17 cellular contexts compared by ENCODE assay signal in the genomic region with DNA sequence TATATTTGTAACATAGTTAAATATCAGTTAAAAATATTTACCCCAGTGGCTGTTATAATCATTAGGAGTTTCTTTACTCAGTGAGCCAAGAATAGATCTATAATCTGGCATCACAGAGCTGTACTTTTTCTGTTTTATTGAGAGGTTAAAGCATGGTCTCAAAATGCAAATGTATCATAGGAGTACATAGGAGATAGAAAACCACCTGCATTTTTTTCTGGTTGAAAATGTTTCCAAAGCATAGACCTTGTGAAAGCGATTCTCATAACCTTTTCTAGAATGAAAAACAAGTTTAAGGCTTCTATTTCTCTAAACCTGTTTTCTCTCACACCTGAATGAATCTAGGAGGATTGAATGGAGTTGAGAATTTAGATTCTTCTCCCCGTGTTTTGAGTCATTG. TPM values are rescaled to one million over a fixed set of nuclear protein-coding genes. Genes with fewer than 3 reads are reported as not detected.
DNase-seq lines count a peak whose midpoint lies in the region; ATAC-seq and TF ChIP-seq lines count a peak whose summit lies in the region.
"Had no signal": no experiment of that assay in that cellular context is flagged by ENCODE, and none has a peak within 500 bp of the region (broad histone marks: within the 10 kb centered on the region; RNA-seq: fewer than 3 reads in every experiment).

No MANE protein-coding gene starts in this region.

- intact Hi-C loops in upper lobe of right lung (cut with DNase I) = no loop called here

- no peaks in the 10 kb centered on the region for H3K36me3 ChIP-seq in upper lobe of right lung
- H3K36me3 ChIP-seq: gastroesophageal sphincter, SJCRH30, tibial nerve had no signal

- H3K4me3 Mint-ChIP-seq in glutamatergic neuron (ENCODE audit: unreplicated experiment) (no peak overlapping the region), mesothelial cell of epicardium (no peak overlapping the region)
- H3K4me3 Mint-ChIP-seq: nephron had no signal

- H3K9me3 ChIP-seq in upper lobe of right lung = no peaks in the 10 kb centered on the region
- H3K9me3 ChIP-seq: A549, gastroesophageal sphincter, SJCRH30, tibial nerve had no signal

- ATAC-seq in GM18498 (IDR thresholded peaks at IDR 0.05; ENCODE audit: unreplicated experiment) (peak; percentile 93), GM19438 (IDR thresholded peaks at IDR 0.05; ENCODE audit: low read depth, unreplicated experiment) (peak; percentile 88), HG02759 (IDR thresholded peaks at IDR 0.05; ENCODE audit: unreplicated experiment) (peak; percentile 84), HG03354 (IDR thresholded peaks at IDR 0.05; ENCODE audit: poor library complexity, severe bottlenecking, unreplicated experiment) (peak; percentile 95), upper lobe of right lung (no peak)
- ATAC-seq: A549, gastroesophageal sphincter had no signal

- H3K4me3 ChIP-seq in upper lobe of right lung = no peak overlapping the region
- H3K4me3 ChIP-seq: A549, gastroesophageal sphincter, SJCRH30, tibial nerve had no signal

- H3K36me3 Mint-ChIP-seq in glutamatergic neuron (ENCODE audit: unreplicated experiment) = no peaks in the 10 kb centered on the region
- peaks cover 3% of the 10 kb centered on the region for H3K36me3 Mint-ChIP-seq in mesothelial cell of epicardium

- DNase-seq in glutamatergic neuron (no peak), caudate nucleus (lab: John Stamatoyannopoulos, UW) (no peak), upper lobe of right lung (no peak), mesothelial cell of epicardium (ENCODE audit: low spot score in 2 of 2, unreplicated experiment in 2 of 2) (no peak)
- DNase-seq: activated T-cell treated with anti-CD3 and anti-CD28 coated beads, Interleukin-2, amount 50 U/mL, for 1 hour; effector memory CD4-positive, alpha-beta T cell; NCI-H1105; NCI-H510A treated with DMSO at 0.1 percent for 48 hours; SJCRH30 had no signal

- TF ChIP-seq CTCF in glutamatergic neuron (IDR thresholded peaks at IDR 0.05; ENCODE audit: partially characterized antibody, unreplicated experiment) = no peak
- no peak for TF ChIP-seq CTCF in upper lobe of right lung (IDR thresholded peaks at IDR 0.05)
- no peak for TF ChIP-seq CTCF in mesothelial cell of epicardium (IDR thresholded peaks at IDR 0.05; ENCODE audit: unreplicated experiment)

- H3K27ac ChIP-seq in caudate nucleus (ENCODE audit: low read depth, low read length) (no peak overlapping the region), upper lobe of right lung (no peak overlapping the region)
- H3K27ac ChIP-seq: A549, gastroesophageal sphincter, SJCRH30, tibial nerve had no signal

- H3K27me3 ChIP-seq in upper lobe of right lung = no peaks in the 10 kb centered on the region
- H3K27me3 ChIP-seq: gastroesophageal sphincter, SJCRH30, tibial nerve had no signal

- no peaks in the 10 kb centered on the region for H3K27me3 Mint-ChIP-seq in glutamatergic neuron (ENCODE audit: unreplicated experiment)
- no peaks in the 10 kb centered on the region for H3K27me3 Mint-ChIP-seq in mesothelial cell of epicardium (ENCODE audit: low read depth)

- no peak overlapping the region for H3K27ac Mint-ChIP-seq in glutamatergic neuron (ENCODE audit: unreplicated experiment)
- H3K27ac Mint-ChIP-seq in mesothelial cell of epicardium = no peak overlapping the region
- H3K27ac Mint-ChIP-seq: nephron had no signal

- H3K4me1 ChIP-seq in upper lobe of right lung = no peaks in the 10 kb centered on the region
- H3K4me1 ChIP-seq: A549, gastroesophageal sphincter, SJCRH30, tibial nerve had no signal

- H3K9me3 Mint-ChIP-seq in glutamatergic neuron (ENCODE audit: unreplicated experiment) = no peaks in the 10 kb centered on the region
- peaks cover 9% of the 10 kb centered on the region for H3K9me3 Mint-ChIP-seq in mesothelial cell of epicardium
- H3K9me3 Mint-ChIP-seq: nephron had no signal

- H3K4me1 Mint-ChIP-seq in glutamatergic neuron (ENCODE audit: low read depth, unreplicated experiment) (peaks cover 4% of the 10 kb centered on the region), mesothelial cell of epicardium (peaks cover 3% of the 10 kb centered on the region)
- H3K4me1 Mint-ChIP-seq: nephron had no signal

RNA-seq across cellular contexts. Expression of a gene that starts 14.4 kb away (rescaled TPM):
- total RNA-seq in glutamatergic neuron (ENCODE audit: unreplicated experiment) = 1.5 TPM
- 1.3 TPM for total RNA-seq in upper lobe of right lung
- total RNA-seq in mesothelial cell of epicardium = 4.8 to 5.4 TPM (median 5.2 TPM) in 3 replicates
- total RNA-seq: SJCRH30 had no signal
